In the genomic region with DNA sequence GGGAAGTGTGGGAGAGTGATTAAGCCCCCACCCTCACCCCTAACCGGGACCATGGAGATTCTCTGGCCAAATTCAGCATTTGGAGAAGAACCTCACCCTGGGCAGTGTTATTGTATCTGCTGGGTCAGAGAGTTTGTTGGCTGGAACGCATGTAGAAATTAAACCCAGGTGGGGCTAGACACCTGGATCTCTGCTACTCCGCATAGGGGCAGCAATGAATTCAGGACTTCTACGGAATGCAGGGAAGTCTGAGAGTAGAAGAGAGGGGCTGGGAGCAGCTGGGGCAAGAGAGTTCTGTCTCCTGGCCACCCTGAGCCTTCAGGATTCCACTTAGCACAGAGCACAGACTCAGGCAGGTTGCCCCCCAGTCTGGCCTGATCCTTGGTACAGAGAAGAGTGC, we compare ENCODE assay signal across 1 cellular context.
TF ChIP-seq lines count a peak whose summit lies in the region.

No MANE protein-coding gene starts in this region.

TF ChIP-seq in GM23338, 12 proteins besides CTCF, POLR2A, EP300 and RAD21 (continued from another document):
- TF ChIP-seq, protein P1, sequence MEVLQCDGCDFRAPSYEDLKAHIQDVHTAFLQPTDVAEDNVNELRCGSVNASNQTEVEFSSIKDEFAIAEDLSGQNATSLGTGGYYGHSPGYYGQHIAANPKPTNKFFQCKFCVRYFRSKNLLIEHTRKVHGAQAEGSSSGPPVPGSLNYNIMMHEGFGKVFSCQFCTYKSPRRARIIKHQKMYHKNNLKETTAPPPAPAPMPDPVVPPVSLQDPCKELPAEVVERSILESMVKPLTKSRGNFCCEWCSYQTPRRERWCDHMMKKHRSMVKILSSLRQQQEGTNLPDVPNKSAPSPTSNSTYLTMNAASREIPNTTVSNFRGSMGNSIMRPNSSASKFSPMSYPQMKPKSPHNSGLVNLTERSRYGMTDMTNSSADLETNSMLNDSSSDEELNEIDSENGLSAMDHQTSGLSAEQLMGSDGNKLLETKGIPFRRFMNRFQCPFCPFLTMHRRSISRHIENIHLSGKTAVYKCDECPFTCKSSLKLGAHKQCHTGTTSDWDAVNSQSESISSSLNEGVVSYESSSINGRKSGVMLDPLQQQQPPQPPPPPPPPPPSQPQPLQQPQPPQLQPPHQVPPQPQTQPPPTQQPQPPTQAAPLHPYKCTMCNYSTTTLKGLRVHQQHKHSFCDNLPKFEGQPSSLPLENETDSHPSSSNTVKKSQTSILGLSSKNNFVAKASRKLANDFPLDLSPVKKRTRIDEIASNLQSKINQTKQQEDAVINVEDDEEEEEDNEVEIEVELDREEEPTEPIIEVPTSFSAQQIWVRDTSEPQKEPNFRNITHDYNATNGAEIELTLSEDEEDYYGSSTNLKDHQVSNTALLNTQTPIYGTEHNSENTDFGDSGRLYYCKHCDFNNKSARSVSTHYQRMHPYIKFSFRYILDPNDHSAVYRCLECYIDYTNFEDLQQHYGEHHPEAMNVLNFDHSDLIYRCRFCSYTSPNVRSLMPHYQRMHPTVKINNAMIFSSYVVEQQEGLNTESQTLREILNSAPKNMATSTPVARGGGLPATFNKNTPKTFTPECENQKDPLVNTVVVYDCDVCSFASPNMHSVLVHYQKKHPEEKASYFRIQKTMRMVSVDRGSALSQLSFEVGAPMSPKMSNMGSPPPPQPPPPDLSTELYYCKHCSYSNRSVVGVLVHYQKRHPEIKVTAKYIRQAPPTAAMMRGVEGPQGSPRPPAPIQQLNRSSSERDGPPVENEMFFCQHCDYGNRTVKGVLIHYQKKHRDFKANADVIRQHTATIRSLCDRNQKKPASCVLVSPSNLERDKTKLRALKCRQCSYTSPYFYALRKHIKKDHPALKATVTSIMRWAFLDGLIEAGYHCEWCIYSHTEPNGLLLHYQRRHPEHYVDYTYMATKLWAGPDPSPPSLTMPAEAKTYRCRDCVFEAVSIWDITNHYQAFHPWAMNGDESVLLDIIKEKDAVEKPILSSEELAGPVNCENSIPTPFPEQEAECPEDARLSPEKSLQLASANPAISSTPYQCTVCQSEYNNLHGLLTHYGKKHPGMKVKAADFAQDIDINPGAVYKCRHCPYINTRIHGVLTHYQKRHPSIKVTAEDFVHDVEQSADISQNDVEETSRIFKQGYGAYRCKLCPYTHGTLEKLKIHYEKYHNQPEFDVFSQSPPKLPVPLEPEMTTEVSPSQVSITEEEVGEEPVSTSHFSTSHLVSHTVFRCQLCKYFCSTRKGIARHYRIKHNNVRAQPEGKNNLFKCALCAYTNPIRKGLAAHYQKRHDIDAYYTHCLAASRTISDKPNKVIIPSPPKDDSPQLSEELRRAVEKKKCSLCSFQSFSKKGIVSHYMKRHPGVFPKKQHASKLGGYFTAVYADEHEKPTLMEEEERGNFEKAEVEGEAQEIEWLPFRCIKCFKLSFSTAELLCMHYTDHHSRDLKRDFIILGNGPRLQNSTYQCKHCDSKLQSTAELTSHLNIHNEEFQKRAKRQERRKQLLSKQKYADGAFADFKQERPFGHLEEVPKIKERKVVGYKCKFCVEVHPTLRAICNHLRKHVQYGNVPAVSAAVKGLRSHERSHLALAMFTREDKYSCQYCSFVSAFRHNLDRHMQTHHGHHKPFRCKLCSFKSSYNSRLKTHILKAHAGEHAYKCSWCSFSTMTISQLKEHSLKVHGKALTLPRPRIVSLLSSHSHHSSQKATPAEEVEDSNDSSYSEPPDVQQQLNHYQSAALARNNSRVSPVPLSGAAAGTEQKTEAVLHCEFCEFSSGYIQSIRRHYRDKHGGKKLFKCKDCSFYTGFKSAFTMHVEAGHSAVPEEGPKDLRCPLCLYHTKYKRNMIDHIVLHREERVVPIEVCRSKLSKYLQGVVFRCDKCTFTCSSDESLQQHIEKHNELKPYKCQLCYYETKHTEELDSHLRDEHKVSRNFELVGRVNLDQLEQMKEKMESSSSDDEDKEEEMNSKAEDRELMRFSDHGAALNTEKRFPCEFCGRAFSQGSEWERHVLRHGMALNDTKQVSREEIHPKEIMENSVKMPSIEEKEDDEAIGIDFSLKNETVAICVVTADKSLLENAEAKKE (CRISPR knock-in tag; IDR thresholded peaks at IDR 0.05) = no peak
- no peak for TF ChIP-seq POLR2AphosphoS5 (IDR thresholded peaks at IDR 0.05; ENCODE audit: low read depth)
